Comparison of ENCODE assay signal across 7 cellular contexts in the genomic region with DNA sequence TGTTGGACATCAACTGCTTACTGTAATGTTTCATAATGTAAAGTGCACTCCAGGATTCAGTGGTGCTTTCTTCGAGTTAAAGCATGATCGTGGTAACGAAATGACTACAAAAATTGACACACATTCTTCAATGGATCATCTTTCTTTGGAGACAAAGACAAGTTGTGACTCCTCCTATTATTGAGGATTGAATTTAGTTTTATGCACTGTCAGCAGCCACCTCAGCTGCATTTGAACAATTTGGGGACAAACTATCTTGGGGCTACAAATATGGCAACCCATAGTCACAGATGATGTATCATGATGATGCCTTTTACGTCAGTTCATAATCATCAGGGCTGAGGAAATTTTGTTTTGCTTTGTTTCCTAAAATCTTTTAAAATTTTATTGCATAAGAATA.
"Had no signal": no experiment of that assay in that cellular context is flagged by ENCODE, and none has a peak within 500 bp of the region (broad histone marks: within the 10 kb centered on the region; RNA-seq: fewer than 3 reads in every experiment).

No MANE protein-coding gene starts in this region.

- H3K4me3 ChIP-seq: GM23338, HAP-1 had no signal

- H3K36me3 ChIP-seq: HAP-1 had no signal

- H2AFZ ChIP-seq: GM23338 had no signal

- ATAC-seq: GM23338, HCT116 had no signal

- H3K27ac ChIP-seq: HL-60 had no signal

- DNase-seq: H7, HFFc6, KG1 had no signal

- H3K9me3 ChIP-seq: HAP-1 had no signal

- H3K4me2 ChIP-seq: GM23338 had no signal

- H3K4me1 ChIP-seq: HAP-1 had no signal
